22 cellular contexts compared by ENCODE assay signal in the genomic region with DNA sequence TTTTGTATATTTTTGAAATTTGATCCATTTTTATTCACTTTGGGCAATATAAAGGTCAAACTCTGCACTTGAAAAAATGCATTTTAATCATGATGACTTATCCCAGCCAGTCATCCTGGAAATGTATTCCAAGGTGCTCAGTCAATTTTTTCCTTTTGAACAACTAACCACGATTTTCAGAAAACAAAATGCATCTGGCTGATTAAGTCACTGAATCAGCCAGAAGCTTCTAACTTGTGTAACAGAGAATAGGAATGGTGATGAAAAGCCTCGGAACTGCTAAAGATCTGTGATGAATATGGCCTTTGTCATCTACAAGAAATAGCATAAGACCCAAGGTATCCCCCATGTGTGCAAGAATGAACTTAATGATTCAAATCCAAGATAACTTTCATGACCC.
DNase-seq lines count a peak whose midpoint lies in the region; ATAC-seq, FAIRE-seq and TF ChIP-seq lines count a peak whose summit lies in the region.
"Had no signal": no experiment of that assay in that cellular context is flagged by ENCODE, and none has a peak within 500 bp of the region (broad histone marks: within the 10 kb centered on the region; RNA-seq: fewer than 3 reads in every experiment).

No MANE protein-coding gene starts in this region.

- DNase-seq in A172 (ENCODE audit: low spot score) = peak; percentile 11
- DNase-seq in HT1080 (ENCODE audit: low read depth) = peak; percentile 35
- peak; percentile 65 for DNase-seq in astrocyte (ENCODE audit: low read depth)
- DNase-seq in iris pigment epithelial cell (ENCODE audit: low read depth) = peak; percentile 6
- DNase-seq in stimulated activated CD4-positive, alpha-beta T cell treated with anti-CD3 and anti-CD28 coated beads, Interleukin-4, amount 100 ng/mL, for 24 hours = no peak
- DNase-seq in osteocyte (ENCODE audit: extremely low spot score, unreplicated experiment) = no peak
- DNase-seq: CD8-positive, alpha-beta T cell; DMS79; NCI-H1105; NCI-H1694; NCI-H446; NCI-H774; PC-9 had no signal

- no peaks in the 10 kb centered on the region for H3K79me2 ChIP-seq in astrocyte (ENCODE audit: insufficient read depth, low read length)

- H3K4me1 ChIP-seq in astrocyte (ENCODE audit: insufficient read depth, low read length) = peaks cover 4% of the 10 kb centered on the region
- H3K4me1 ChIP-seq: BLaER1, SJSA1 had no signal

- peak; percentile 60 for FAIRE-seq in astrocyte (lab: Jason Lieb, UNC)
- FAIRE-seq: A204.1, D721Med, G401.6, GM12878 had no signal

- H3K36me3 Mint-ChIP-seq in astrocyte (ENCODE audit: low read depth, unreplicated experiment) (no peaks in the 10 kb centered on the region), osteocyte (ENCODE audit: unreplicated experiment) (no peaks in the 10 kb centered on the region)
- no peaks in the 10 kb centered on the region for H3K36me3 Mint-ChIP-seq in activated T-helper 17 cell treated with anti-CD3 and anti-CD28 coated beads, Interleukin-2, amount 50 U/mL, for 72 hours (ENCODE audit: low read depth)
- H3K36me3 Mint-ChIP-seq: CD8-positive, alpha-beta T cell had no signal

- H4K20me1 ChIP-seq in astrocyte (ENCODE audit: insufficient read depth, low read length) = no peaks in the 10 kb centered on the region
- H4K20me1 ChIP-seq: BLaER1 had no signal

- no peak overlapping the region for H3K4me3 Mint-ChIP-seq in astrocyte (ENCODE audit: unreplicated experiment)
- H3K4me3 Mint-ChIP-seq in activated T-helper 17 cell treated with anti-CD3 and anti-CD28 coated beads, Interleukin-2, amount 50 U/mL, for 72 hours = no peak overlapping the region
- H3K4me3 Mint-ChIP-seq in osteocyte (ENCODE audit: unreplicated experiment) = no peak overlapping the region
- H3K4me3 Mint-ChIP-seq: CD8-positive, alpha-beta T cell; GM23338 had no signal

- no peak for ATAC-seq in activated T-helper 17 cell treated with anti-CD3 and anti-CD28 coated beads, Interleukin-2, amount 50 U/mL, for 72 hours (replicated peaks)
- no peak for ATAC-seq in HG02870 (IDR thresholded peaks at IDR 0.05; ENCODE audit: unreplicated experiment)
- ATAC-seq: CD8-positive, alpha-beta T cell; GM12878; GM23338 had no signal

- no peaks in the 10 kb centered on the region for H3K36me3 ChIP-seq in astrocyte (ENCODE audit: insufficient read depth, low read length)
- H3K36me3 ChIP-seq: BLaER1, SJSA1 had no signal

- H3K9me3 Mint-ChIP-seq in astrocyte (ENCODE audit: unreplicated experiment) (no peaks in the 10 kb centered on the region), osteocyte (ENCODE audit: unreplicated experiment) (no peaks in the 10 kb centered on the region)
- H3K9me3 Mint-ChIP-seq in activated T-helper 17 cell treated with anti-CD3 and anti-CD28 coated beads, Interleukin-2, amount 50 U/mL, for 72 hours = no peaks in the 10 kb centered on the region
- H3K9me3 Mint-ChIP-seq: CD8-positive, alpha-beta T cell; GM23338 had no signal

- H3K9ac ChIP-seq in astrocyte (ENCODE audit: low read length) = no peak overlapping the region
- H3K9ac ChIP-seq: BLaER1 had no signal

- no peaks in the 10 kb centered on the region for H3K9me3 ChIP-seq in astrocyte (ENCODE audit: insufficient read depth, low read depth, low read length)
- H3K9me3 ChIP-seq: BLaER1, SJSA1 had no signal

- H3K4me2 ChIP-seq in astrocyte (ENCODE audit: low read length) = peak overlapping the region; percentile 24
- H3K4me2 ChIP-seq: BLaER1, GM23338, PC-9 had no signal

- no peaks in the 10 kb centered on the region for H3K27me3 ChIP-seq in astrocyte (ENCODE audit: insufficient read depth, low read length)
- H3K27me3 ChIP-seq: BLaER1, SJSA1 had no signal

- H3K27ac Mint-ChIP-seq in astrocyte (ENCODE audit: unreplicated experiment) = peak overlapping the region; percentile 30
- no peak overlapping the region for H3K27ac Mint-ChIP-seq in activated T-helper 17 cell treated with anti-CD3 and anti-CD28 coated beads, Interleukin-2, amount 50 U/mL, for 72 hours
- no peak overlapping the region for H3K27ac Mint-ChIP-seq in osteocyte (ENCODE audit: unreplicated experiment)
- H3K27ac Mint-ChIP-seq: CD8-positive, alpha-beta T cell; GM23338 had no signal

- no peak overlapping the region for H3K4me3 ChIP-seq in astrocyte (ENCODE audit: insufficient read depth, low read depth, low read length)
- H3K4me3 ChIP-seq: BLaER1, GM12878, GM23338, PC-9, SJSA1 had no signal

- H3K4me1 Mint-ChIP-seq in astrocyte (ENCODE audit: low read depth, unreplicated experiment) = peaks cover 11% of the 10 kb centered on the region
- no peaks in the 10 kb centered on the region for H3K4me1 Mint-ChIP-seq in activated T-helper 17 cell treated with anti-CD3 and anti-CD28 coated beads, Interleukin-2, amount 50 U/mL, for 72 hours
- peaks cover 5% of the 10 kb centered on the region for H3K4me1 Mint-ChIP-seq in osteocyte (ENCODE audit: unreplicated experiment)

- H2AFZ ChIP-seq in astrocyte (ENCODE audit: low read depth, low read length) = no peak overlapping the region
- H2AFZ ChIP-seq: GM23338, PC-9 had no signal

- no peak overlapping the region for H3K27ac ChIP-seq in astrocyte (ENCODE audit: low read depth, low read length)
- H3K27ac ChIP-seq: BLaER1, PC-9, SJSA1 had no signal

- TF ChIP-seq CTCF in astrocyte (IDR thresholded peaks at IDR 0.05; ENCODE audit: insufficient read depth, low read depth, low read length) (no peak), osteocyte (IDR thresholded peaks at IDR 0.05) (no peak)

- no peaks in the 10 kb centered on the region for H3K27me3 Mint-ChIP-seq in astrocyte (ENCODE audit: low read depth, unreplicated experiment)
- H3K27me3 Mint-ChIP-seq in activated T-helper 17 cell treated with anti-CD3 and anti-CD28 coated beads, Interleukin-2, amount 50 U/mL, for 72 hours = peaks cover 3% of the 10 kb centered on the region
- no peaks in the 10 kb centered on the region for H3K27me3 Mint-ChIP-seq in osteocyte (ENCODE audit: unreplicated experiment)

Comparison
In these comparisons a context has a peak if more than half of its experiments do, and no peak if none do; other contexts are left out.
1. DNase-seq: peak in A172 (single experiment), HT1080 (single experiment), astrocyte (single experiment) and iris pigment epithelial cell (single experiment); none in stimulated activated CD4-positive, alpha-beta T cell treated with anti-CD3 and anti-CD28 coated beads, Interleukin-4, amount 100 ng/mL, for 24 hours (single experiment) and osteocyte (single experiment).